In the genomic region with DNA sequence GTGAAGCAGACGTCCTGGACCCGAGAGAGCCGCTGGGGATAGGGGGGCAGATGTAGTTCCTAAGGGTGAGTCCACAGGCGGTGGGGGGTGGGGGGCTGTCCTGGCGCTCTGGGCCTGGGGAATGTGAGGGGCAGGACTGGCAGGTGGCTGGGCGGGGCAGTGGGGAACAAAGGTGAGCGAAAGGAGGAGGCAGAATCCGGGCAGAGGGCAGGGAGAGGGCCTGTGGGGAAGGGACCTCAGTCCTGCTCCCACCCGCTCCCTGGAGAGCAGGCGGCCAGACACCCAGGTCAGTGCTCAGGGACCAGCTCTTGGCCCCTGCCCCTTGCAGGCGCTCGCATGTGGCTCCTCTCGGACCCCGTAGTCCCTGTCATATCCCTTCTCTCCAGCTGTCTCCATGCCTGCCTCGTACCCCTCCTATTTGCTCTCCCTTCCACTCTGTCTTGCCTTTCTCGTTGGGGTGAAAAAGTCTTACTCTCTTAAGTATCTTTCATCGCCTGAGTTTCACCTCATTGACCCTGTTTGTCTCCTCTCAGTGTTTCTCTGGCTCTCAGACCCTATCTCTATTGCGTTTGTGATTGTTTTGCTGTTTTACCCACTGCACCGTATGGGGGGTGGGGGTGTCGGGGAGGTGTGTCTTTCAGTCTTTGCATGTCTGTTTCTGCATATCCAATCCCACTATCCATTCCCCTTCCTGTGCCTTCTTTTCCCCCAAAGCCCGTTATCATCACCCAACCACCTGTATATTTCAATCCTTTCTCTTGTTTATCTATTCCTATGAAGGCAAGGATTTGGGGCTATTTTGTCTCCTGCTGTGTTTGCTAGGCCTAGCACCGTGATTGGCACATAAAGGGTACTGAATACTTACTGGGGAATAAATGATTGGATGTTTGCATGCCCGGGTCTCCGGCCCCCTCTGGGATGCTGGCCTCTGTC, we compare ENCODE assay signal across 10 cellular contexts. TPM values are rescaled to one million over a fixed set of nuclear protein-coding genes. Genes with fewer than 3 reads are reported as not detected.
DNase-seq lines count a peak whose midpoint lies in the region; ATAC-seq, FAIRE-seq and TF ChIP-seq lines count a peak whose summit lies in the region.
"Had no signal": no experiment of that assay in that cellular context is flagged by ENCODE, and none has a peak within 500 bp of the region (broad histone marks: within the 10 kb centered on the region; RNA-seq: fewer than 3 reads in every experiment).

No MANE protein-coding gene starts in this region.

- H3K9me1 ChIP-seq in K562 (ENCODE audit: control insufficient read depth, insufficient read depth, low read length) = no peaks in the 10 kb centered on the region

- H4K20me1 ChIP-seq in K562 (replicated peaks; ENCODE audit: control insufficient read depth, insufficient read depth, low read length) = no peaks in the 10 kb centered on the region

- H3K79me1 ChIP-seq in mesendoderm (ENCODE audit: low read length) = peaks cover 2% of the 10 kb centered on the region

- H2AFZ ChIP-seq in K562 (ENCODE audit: low read depth, low read length) = no peak overlapping the region

- H3K4ac ChIP-seq in mesendoderm (ENCODE audit: low read depth, low read length) = no peak overlapping the region

- H3K36me3 ChIP-seq in right atrium auricular region (peaks cover 7% of the 10 kb centered on the region), K562 (ENCODE audit: control insufficient read depth, insufficient read depth, low read length) (peaks cover 5% of the 10 kb centered on the region; the same call in 1 of the 3 replicates), mesendoderm (ENCODE audit: control insufficient read depth, insufficient read depth, low read length) (no peaks in the 10 kb centered on the region), vagina (no peaks in the 10 kb centered on the region)

- H4K5ac ChIP-seq in mesendoderm (ENCODE audit: low read length) = no peak overlapping the region

- CTCF ChIA-PET in K562 (lab: Yijun Ruan, JAX; ENCODE audit: low intra/inter-chr PET ratio) = no interaction called here

- ATAC-seq in left cardiac atrium (no peak), K562 (no peak)

- H3K56ac ChIP-seq in mesendoderm (ENCODE audit: low read length) = peak overlapping the region; percentile 90

- intact Hi-C loops in left cardiac atrium (cut with DNase I) (no loop called here), K562 (cut with micrococcal nuclease) (no loop called here), vagina (cut with DNase I) (no loop called here)

- TF ChIP-seq POLR2A in K562 (conservative IDR thresholded peaks at IDR 0.05) (no peak), vagina (IDR thresholded peaks at IDR 0.05) (no peak)

- H3K27ac ChIP-seq in right atrium auricular region = peak overlapping the region; percentile 78 to 83
- H3K27ac ChIP-seq in K562 (ENCODE audit: extremely low read depth, low read depth, low read length) = no peak overlapping the region
- H3K27ac ChIP-seq in mesendoderm (ENCODE audit: low read depth, low read length) = no peak overlapping the region
- H3K27ac ChIP-seq in vagina = peak overlapping the region; percentile 84

- BruUV-seq in K562 (replicated peaks; lab: Mats Ljungman, UMichigan) = no TSS peak

- no peak overlapping the region for H2BK15ac ChIP-seq in mesendoderm (replicated peaks; ENCODE audit: low read depth)

- WGBS in K562 (ENCODE audit: insufficient coverage, low coverage, missing lambda C conversion rate) = 28% methylated on average over 17 of the region's 24 CpGs
- no CpG with 5 or more reads among the region's 24 CpGs for whole genome bisulfite sequencing in mesendoderm (ENCODE audit: extremely low coverage, insufficient coverage, low lambda C conversion rate)

- in situ Hi-C loops in K562 (cut with MboI) = no loop called here

- H3K27me3 ChIP-seq in right atrium auricular region = no peaks in the 10 kb centered on the region
- no peaks in the 10 kb centered on the region for H3K27me3 ChIP-seq in K562 (ENCODE audit: control insufficient read depth in 2 of 2, insufficient read depth in 2 of 2, low read length in 2 of 2)
- no peaks in the 10 kb centered on the region for H3K27me3 ChIP-seq in mesendoderm (ENCODE audit: insufficient read depth, low read length, poor library complexity)
- no peaks in the 10 kb centered on the region for H3K27me3 ChIP-seq in vagina

- H2BK120ac ChIP-seq in mesendoderm (ENCODE audit: low read depth, low read length) = no peak overlapping the region

- H3K4me1 ChIP-seq in right atrium auricular region = peaks cover 0 to 35% of the 10 kb centered on the region in 2 donors
- H3K4me1 ChIP-seq in K562 (replicated peaks in 1 of 2; ENCODE audit: control insufficient read depth in 2 of 2, insufficient read depth in 2 of 2, low read length in 2 of 2) = peaks cover 19 to 64% of the 10 kb centered on the region in 2 experiments
- H3K4me1 ChIP-seq in mesendoderm (ENCODE audit: control insufficient read depth, low read depth, low read length) = peaks cover 6% of the 10 kb centered on the region
- H3K4me1 ChIP-seq in vagina = peaks cover 33% of the 10 kb centered on the region

- DNase-seq in right atrium auricular region (ENCODE audit: low spot score) (no peak), left cardiac atrium (no peak), K562 (ENCODE audit: extremely low read depth in 1 of 4, low spot score in 3 of 4) (peak in 1 of 4 experiments; percentile 10), mesendoderm (no peak), vagina (ENCODE audit: extremely low spot score in 2 of 2) (peak in 1 of 2 donors; percentile 88), amygdala (lab: John Stamatoyannopoulos, UW) (no peak), GF-D8 (lab: John Stamatoyannopoulos, UW) (no peak), glomerular visceral epithelial cell (ENCODE audit: extremely low spot score) (no peak)

- H3K18ac ChIP-seq in mesendoderm (ENCODE audit: low read length) = peak overlapping the region; percentile 24

- H3K4me2 ChIP-seq in K562 (ENCODE audit: insufficient read depth, low read length) = peak overlapping the region; percentile 84
- peak overlapping the region; percentile 38 for H3K4me2 ChIP-seq in mesendoderm (ENCODE audit: low read length)

- TF ChIP-seq CTCF in right atrium auricular region (IDR thresholded peaks at IDR 0.05) = no peak
- TF ChIP-seq CTCF in K562 (IDR thresholded peaks at IDR 0.05 in 2 of 3, conservative IDR thresholded peaks at IDR 0.05 in 1 of 3; ENCODE audit: insufficient read depth in 2 of 3, low read depth in 1 of 3, low read length in 3 of 3) = no peak
- TF ChIP-seq CTCF in vagina (IDR thresholded peaks at IDR 0.05) = no peak

- no peak overlapping the region for H2BK5ac ChIP-seq in mesendoderm (ENCODE audit: low read length)

- no peak for TF ChIP-seq RAD21 in K562 (CRISPR knock-in tag; conservative IDR thresholded peaks at IDR 0.05 in 1 of 2, IDR thresholded peaks at IDR 0.05 in 1 of 2)

- no peak overlapping the region for H4K8ac ChIP-seq in mesendoderm (ENCODE audit: low read depth, low read length)

- TF ChIP-seq EP300 in K562 (IDR thresholded peaks at IDR 0.05; ENCODE audit: low read length) = no peak

- peaks cover 3% of the 10 kb centered on the region; the same call in 1 of the 3 replicates for H3K79me2 ChIP-seq in K562 (ENCODE audit: control insufficient read depth, insufficient read depth, low read length)
- no peaks in the 10 kb centered on the region for H3K79me2 ChIP-seq in mesendoderm (ENCODE audit: control insufficient read depth, insufficient read depth, low read length)

- H3K9ac ChIP-seq in K562 (ENCODE audit: insufficient read depth in 1 of 2, low read depth in 2 of 2, low read length in 2 of 2) (peak overlapping the region; percentile 36 to 73; a peak in 3 of 4 replicates), mesendoderm (ENCODE audit: low read length) (peak overlapping the region; percentile 82)

- no peak for FAIRE-seq in K562 (lab: Jason Lieb, UNC)

- H3K9me3 ChIP-seq in right atrium auricular region = no peaks in the 10 kb centered on the region
- H3K9me3 ChIP-seq in K562 (replicated peaks; ENCODE audit: control insufficient read depth, insufficient read depth, low read depth, low read length) = no peaks in the 10 kb centered on the region
- no peaks in the 10 kb centered on the region for H3K9me3 ChIP-seq in vagina

- POLR2A ChIA-PET in K562 (lab: Yijun Ruan, JAX) = interaction anchor here (0.9 to 2.2 kb wide), 3 partner anchors 8 to 12 kb away, joined by 3 to 13 read pairs (median 6); a partner anchor contains a TSS

- no peak overlapping the region for H3K23ac ChIP-seq in mesendoderm (ENCODE audit: low read length)

- H3K4me3 ChIP-seq in right atrium auricular region (peak overlapping the region; percentile 36 to 57), K562 (peak overlapping the region; percentile 49), mesendoderm (ENCODE audit: low read length) (peak overlapping the region; percentile 67), vagina (peak overlapping the region; percentile 19 to 39)

- H2AK5ac ChIP-seq in mesendoderm (ENCODE audit: low read length) = no peak overlapping the region

RNA-seq across cellular contexts. Expression of a gene that starts 5.8 kb away (rescaled TPM):
- 1 to 10 TPM; 6.2 to 8.0 TPM for total RNA-seq in right atrium auricular region
- 1 to 10 TPM; 9.0 to 9.3 TPM for total RNA-seq in left cardiac atrium
- 16.1 and 40.7 TPM in 2 replicates for total RNA-seq in K562 (2011; cell fraction: chromatin; rRNA removed; ENCODE audit: low replicate concordance)
- total RNA-seq in K562 (2011; cell fraction: nucleolus; rRNA removed) = 26.3 and 31.7 TPM in 2 replicates
- 25.7 and 33.8 TPM in 2 replicates for total RNA-seq in K562 (2011; cell fraction: nucleoplasm; rRNA removed)
- total RNA-seq in K562 (2014; rRNA removed) = 4.0 and 8.2 TPM in 2 replicates
- 2.1 and 2.9 TPM in 2 replicates for total RNA-seq in K562 (2014; rRNA removed; fragmentation: Illumina TruSeq; extraction: Trizol)
- 5.4 and 5.5 TPM in 2 replicates for total RNA-seq in K562 (2015; rRNA removed; fragmentation: Illumina TruSeq; extraction: Trizol)
- 13.9 and 15.2 TPM in 2 replicates for total RNA-seq in K562 (2021)
- 2.0 and 3.5 TPM in 2 replicates for polyA plus RNA-seq in K562 (2011; rRNA removed)
- polyA plus RNA-seq in K562 (2011; cell fraction: cytosol; rRNA removed) = 2.7 and 9.3 TPM in 2 replicates
- polyA plus RNA-seq in K562 (2011; cell fraction: nucleus; rRNA removed) = 11.1 and 18.6 TPM in 2 replicates
- 7.0 and 7.3 TPM in 2 replicates for polyA plus RNA-seq in K562 (2012)
- 2.6 and 6.4 TPM in 2 replicates for polyA plus RNA-seq in K562 (2014; fragmentation: Illumina TruSeq; extraction: Trizol)
- under 1 TPM; 0.10 to 0.17 TPM for polyA plus RNA-seq in K562 (2014; fragmentation: Nextera tagmentation; extraction: Ambion mirVana)
- 9.0 and 10.8 TPM in 2 replicates for polyA plus RNA-seq in K562 (2014; rRNA removed)
- 2.8 and 3.5 TPM in 2 replicates for polyA minus RNA-seq in K562 (2011; rRNA and poly(A)+ RNA removed)
- polyA minus RNA-seq in K562 (2011; cell fraction: cytosol; rRNA and poly(A)+ RNA removed) = 5.3 and 7.7 TPM in 2 replicates
- 8.6 and 9.6 TPM in 2 replicates for polyA minus RNA-seq in K562 (2011; cell fraction: nucleus; rRNA and poly(A)+ RNA removed)
- 19.4 TPM for polyA plus RNA-seq in mesendoderm (2013, experiment 1 of 2)
- 20.6 TPM for polyA plus RNA-seq in mesendoderm (2013, experiment 2 of 2)
- total RNA-seq in vagina = 19.9 TPM

RNA-seq across cellular contexts. Expression of a gene that starts 6.1 kb away (rescaled TPM):
- 1,000 to 10,000 TPM in 1 of 2 donors, 100 to 1,000 TPM in 1; 846 to 1,334 TPM for total RNA-seq in right atrium auricular region
- 100 to 1,000 TPM; 674 to 678 TPM for total RNA-seq in left cardiac atrium
- 185 and 358 TPM in 2 replicates for total RNA-seq in K562 (2011; cell fraction: chromatin; rRNA removed; ENCODE audit: low replicate concordance)
- total RNA-seq in K562 (2011; cell fraction: nucleolus; rRNA removed) = 779 and 884 TPM in 2 replicates
- 712 and 996 TPM in 2 replicates for total RNA-seq in K562 (2011; cell fraction: nucleoplasm; rRNA removed)
- total RNA-seq in K562 (2014; rRNA removed) = 2,565 and 3,619 TPM in 2 replicates
- 1,358 and 1,367 TPM in 2 replicates for total RNA-seq in K562 (2014; rRNA removed; fragmentation: Illumina TruSeq; extraction: Trizol)
- 2,022 and 2,084 TPM in 2 replicates for total RNA-seq in K562 (2015; rRNA removed; fragmentation: Illumina TruSeq; extraction: Trizol)
- total RNA-seq in K562 (2021) = 2,028 and 2,113 TPM in 2 replicates
- polyA plus RNA-seq in K562 (2011; rRNA removed) = 1,530 and 1,971 TPM in 2 replicates
- 2,544 and 3,068 TPM in 2 replicates for polyA plus RNA-seq in K562 (2011; cell fraction: cytosol; rRNA removed)
- polyA plus RNA-seq in K562 (2011; cell fraction: nucleus; rRNA removed) = 847 and 901 TPM in 2 replicates
- polyA plus RNA-seq in K562 (2012) = 2,553 and 4,056 TPM in 2 replicates
- 1,653 and 2,262 TPM in 2 replicates for polyA plus RNA-seq in K562 (2014; fragmentation: Illumina TruSeq; extraction: Trizol)
- polyA plus RNA-seq in K562 (2014; fragmentation: Nextera tagmentation; extraction: Ambion mirVana) = 100 to 1,000 TPM; 312 to 402 TPM
- 2,460 and 2,635 TPM in 2 replicates for polyA plus RNA-seq in K562 (2014; rRNA removed)
- 413 and 534 TPM in 2 replicates for polyA minus RNA-seq in K562 (2011; rRNA and poly(A)+ RNA removed)
- polyA minus RNA-seq in K562 (2011; cell fraction: cytosol; rRNA and poly(A)+ RNA removed) = 805 and 1,017 TPM in 2 replicates
- 167 and 323 TPM in 2 replicates for polyA minus RNA-seq in K562 (2011; cell fraction: nucleus; rRNA and poly(A)+ RNA removed)
- 1,890 TPM for polyA plus RNA-seq in mesendoderm (2013, experiment 1 of 2)
- polyA plus RNA-seq in mesendoderm (2013, experiment 2 of 2) = 1,896 TPM
- total RNA-seq in vagina = 2,346 TPM

RNA-seq across cellular contexts. Expression of a gene that starts 10.2 kb away (rescaled TPM):
- not detected for total RNA-seq in right atrium auricular region
- total RNA-seq in left cardiac atrium = under 1 TPM in 1 of 2 donors, not detected in 1; 0.32 TPM
- total RNA-seq in K562 (2011; cell fraction: chromatin; rRNA removed; ENCODE audit: low replicate concordance) = 1.9 and 6.0 TPM in 2 replicates
- 3.4 and 7.2 TPM in 2 replicates for total RNA-seq in K562 (2011; cell fraction: nucleolus; rRNA removed)
- total RNA-seq in K562 (2011; cell fraction: nucleoplasm; rRNA removed) = 6.5 and 9.6 TPM in 2 replicates
- total RNA-seq in K562 (2014; rRNA removed) = 0.82 TPM in 1 of 2 replicates, not detected in the other
- total RNA-seq in K562 (2014; rRNA removed; fragmentation: Illumina TruSeq; extraction: Trizol) = 0.29 TPM in 1 of 2 replicates, not detected in the other
- 0.45 and 0.87 TPM in 2 replicates for total RNA-seq in K562 (2015; rRNA removed; fragmentation: Illumina TruSeq; extraction: Trizol)
- 0.71 and 1.3 TPM in 2 replicates for total RNA-seq in K562 (2021)
- polyA plus RNA-seq in K562 (2011; rRNA removed) = 0.15 TPM in 2 replicates
- 0.04 TPM in 1 of 2 replicates, not detected in the other for polyA plus RNA-seq in K562 (2011; cell fraction: cytosol; rRNA removed)
- polyA plus RNA-seq in K562 (2011; cell fraction: nucleus; rRNA removed) = 0.18 and 1.2 TPM in 2 replicates
- polyA plus RNA-seq in K562 (2012) = 0.13 and 0.14 TPM in 2 replicates
- not detected in 2 replicates for polyA plus RNA-seq in K562 (2014; fragmentation: Illumina TruSeq; extraction: Trizol)
- polyA plus RNA-seq in K562 (2014; fragmentation: Nextera tagmentation; extraction: Ambion mirVana) = not detected
- polyA plus RNA-seq in K562 (2014; rRNA removed) = 0.04 and 0.19 TPM in 2 replicates
- polyA minus RNA-seq in K562 (2011; rRNA and poly(A)+ RNA removed) = not detected in 2 replicates
- polyA minus RNA-seq in K562 (2011; cell fraction: cytosol; rRNA and poly(A)+ RNA removed) = not detected in 2 replicates
- polyA minus RNA-seq in K562 (2011; cell fraction: nucleus; rRNA and poly(A)+ RNA removed) = 2.4 and 4.2 TPM in 2 replicates
- polyA plus RNA-seq in mesendoderm (2013, experiment 1 of 2) = 1.4 TPM
- 1.7 TPM for polyA plus RNA-seq in mesendoderm (2013, experiment 2 of 2)
- 3.2 TPM for total RNA-seq in vagina

RNA-seq across cellular contexts. Expression of a gene that starts 12.1 kb away (rescaled TPM):
- total RNA-seq in right atrium auricular region = 1 to 10 TPM; 2.8 to 5.9 TPM
- total RNA-seq in left cardiac atrium = 10 to 100 TPM in 1 of 2 donors, 1 to 10 TPM in 1; 2.0 to 15.1 TPM
- 1.9 and 3.2 TPM in 2 replicates for total RNA-seq in K562 (2011; cell fraction: chromatin; rRNA removed; ENCODE audit: low replicate concordance)
- 1.8 and 2.2 TPM in 2 replicates for total RNA-seq in K562 (2011; cell fraction: nucleolus; rRNA removed)
- 2.1 and 3.3 TPM in 2 replicates for total RNA-seq in K562 (2011; cell fraction: nucleoplasm; rRNA removed)
- total RNA-seq in K562 (2014; rRNA removed) = 3.6 and 5.0 TPM in 2 replicates
- 0.96 and 1.1 TPM in 2 replicates for total RNA-seq in K562 (2014; rRNA removed; fragmentation: Illumina TruSeq; extraction: Trizol)
- total RNA-seq in K562 (2015; rRNA removed; fragmentation: Illumina TruSeq; extraction: Trizol) = 3.7 and 3.9 TPM in 2 replicates
- total RNA-seq in K562 (2021) = 2.6 and 5.5 TPM in 2 replicates
- polyA plus RNA-seq in K562 (2011; rRNA removed) = 0.45 and 1.1 TPM in 2 replicates
- polyA plus RNA-seq in K562 (2011; cell fraction: cytosol; rRNA removed) = 1.0 and 1.3 TPM in 2 replicates
- polyA plus RNA-seq in K562 (2011; cell fraction: nucleus; rRNA removed) = 1.2 and 1.5 TPM in 2 replicates
- 4.6 and 5.2 TPM in 2 replicates for polyA plus RNA-seq in K562 (2012)
- 1.8 and 2.1 TPM in 2 replicates for polyA plus RNA-seq in K562 (2014; fragmentation: Illumina TruSeq; extraction: Trizol)
- polyA plus RNA-seq in K562 (2014; fragmentation: Nextera tagmentation; extraction: Ambion mirVana) = under 1 TPM; 0.25 to 0.64 TPM
- polyA plus RNA-seq in K562 (2014; rRNA removed) = 1.6 and 3.8 TPM in 2 replicates
- 0.49 and 0.99 TPM in 2 replicates for polyA minus RNA-seq in K562 (2011; rRNA and poly(A)+ RNA removed)
- polyA minus RNA-seq in K562 (2011; cell fraction: cytosol; rRNA and poly(A)+ RNA removed) = 0.38 and 1.8 TPM in 2 replicates
- 0.67 and 2.7 TPM in 2 replicates for polyA minus RNA-seq in K562 (2011; cell fraction: nucleus; rRNA and poly(A)+ RNA removed)
- 2.0 TPM for polyA plus RNA-seq in mesendoderm (2013, experiment 1 of 2)
- polyA plus RNA-seq in mesendoderm (2013, experiment 2 of 2) = 1.9 TPM
- 4.9 TPM for total RNA-seq in vagina

RNA-seq across cellular contexts. Expression of a gene that starts 18.5 kb away (rescaled TPM):
- total RNA-seq in right atrium auricular region (not detected), left cardiac atrium (not detected), K562 (2014; rRNA removed) (not detected in 2 replicates), K562 (2014; rRNA removed; fragmentation: Illumina TruSeq; extraction: Trizol) (not detected in 2 replicates), K562 (2015; rRNA removed; fragmentation: Illumina TruSeq; extraction: Trizol) (not detected in 2 replicates), K562 (2021) (not detected in 2 replicates), vagina (3.9 TPM)
- total RNA-seq in K562 (2011; cell fraction: chromatin; rRNA removed; ENCODE audit: low replicate concordance) = not detected in 2 replicates
- total RNA-seq in K562 (2011; cell fraction: nucleolus; rRNA removed) = not detected in 2 replicates
- total RNA-seq in K562 (2011; cell fraction: nucleoplasm; rRNA removed) = not detected in 2 replicates
- polyA plus RNA-seq in K562 (2011; rRNA removed) (not detected in 2 replicates), K562 (2014; fragmentation: Illumina TruSeq; extraction: Trizol) (not detected in 2 replicates), K562 (2014; fragmentation: Nextera tagmentation; extraction: Ambion mirVana) (not detected), K562 (2014; rRNA removed) (not detected in 2 replicates)
- polyA plus RNA-seq in K562 (2011; cell fraction: cytosol; rRNA removed) = 0.09 TPM in 1 of 2 replicates, not detected in the other
- polyA plus RNA-seq in K562 (2011; cell fraction: nucleus; rRNA removed) = not detected in 2 replicates
- polyA plus RNA-seq in K562 (2012) = not detected in 2 replicates
- polyA minus RNA-seq in K562 (2011; rRNA and poly(A)+ RNA removed) = not detected in 2 replicates
- not detected in 2 replicates for polyA minus RNA-seq in K562 (2011; cell fraction: cytosol; rRNA and poly(A)+ RNA removed)
- not detected in 2 replicates for polyA minus RNA-seq in K562 (2011; cell fraction: nucleus; rRNA and poly(A)+ RNA removed)
- polyA plus RNA-seq in mesendoderm (2013, experiment 1 of 2) = not detected
- polyA plus RNA-seq in mesendoderm (2013, experiment 2 of 2) = not detected
- total RNA-seq: lung microvascular endothelial cell, RPMI7951 had no signal

Comparison
In these comparisons a context has a peak if more than half of its experiments do, and no peak if none do; other contexts are left out.
1. H3K27ac ChIP-seq: peak in right atrium auricular region (2 of 2) and vagina (single experiment); none in K562 (single experiment) and mesendoderm (single experiment).
2. Peak in every context shown above with its lines, with median percentiles within 50 percentile points of each other: H3K4me3 ChIP-seq.